ENCODE assay signal across 15 cellular contexts in genomic region chr3:33430061-33430460, GRCh38. TPM values are rescaled to one million over a fixed set of nuclear protein-coding genes. Genes with fewer than 3 reads are reported as not detected.
DNase-seq lines count a peak whose midpoint lies in the region; ATAC-seq and TF ChIP-seq lines count a peak whose summit lies in the region.
"Had no signal": no experiment of that assay in that cellular context is flagged by ENCODE, and none has a peak within 500 bp of the region (broad histone marks: within the 10 kb centered on the region; RNA-seq: fewer than 3 reads in every experiment).

No MANE protein-coding gene starts in this region.

- DNase-seq in CD14-positive monocyte (ENCODE audit: low spot score) (no peak), MM.1S (no peak), endodermal cell (no peak), NCI-H510A (lab: John Stamatoyannopoulos, UW) (no peak), DMS 273 (lab: John Stamatoyannopoulos, UW; ENCODE audit: unreplicated experiment) (no peak), right atrium auricular region (ENCODE audit: low spot score) (no peak)
- DNase-seq in activated CD4-positive, CD25-positive, alpha-beta regulatory T cell treated with anti-CD3 and anti-CD28 coated beads, Interleukin-2, amount 50 U/mL, for 72 hours, result no peak
- DNase-seq: activated CD8-positive, alpha-beta memory T cell treated with anti-CD3 and anti-CD28 coated beads for 24 hours; BE2C; NCI-H1417 treated with DMSO at 0.1 percent for 48 hours; NCI-H226; posterior cingulate gyrus; SJCRH30; testis had no signal

- peaks cover 0 to 3% (median 0%) of the 10 kb centered on the region in 7 donors for H3K9me3 Mint-ChIP-seq in CD14-positive monocyte
- H3K9me3 Mint-ChIP-seq in endodermal cell, result no peaks in the 10 kb centered on the region

- ATAC-seq in GM18498 (IDR thresholded peaks at IDR 0.05; ENCODE audit: unreplicated experiment), result peak; percentile 44

- H3K79me2 ChIP-seq in MM.1S (ENCODE audit: low read length), result peaks cover 99% of the 10 kb centered on the region

- H3K27me3 Mint-ChIP-seq in CD14-positive monocyte (ENCODE audit: low read depth in 3 of 3), result no peaks in the 10 kb centered on the region
- no peaks in the 10 kb centered on the region for H3K27me3 Mint-ChIP-seq in endodermal cell (ENCODE audit: insufficient read depth)

- 79% methylated on average over 1 of the region's 1 CpG; no CpG with 5 or more reads in 1 of the 2 experiments for WGBS in endodermal cell (ENCODE audit: insufficient coverage in 1 of 2, insufficient read length in 1 of 2), 2 experiments

- 0 out of 2 replicates have a peak, but pooled peaks cover 4% of the 10 kb centered on the region for H3F3A ChIP-seq in MM.1S (ENCODE audit: insufficient read depth, low read length)

- H3K9ac ChIP-seq in MM.1S (ENCODE audit: low read length) (no peak overlapping the region), endodermal cell (ENCODE audit: extremely low read depth, low read length, poor library complexity, severe bottlenecking) (no peak overlapping the region)

- H3K27ac Mint-ChIP-seq in CD14-positive monocyte (peak overlapping the region; percentile 78 to 97 (median 89)), endodermal cell (peak overlapping the region; percentile 50)

- H3K9me3 ChIP-seq in MM.1S (replicated peaks; ENCODE audit: insufficient read depth, low read length) (no peaks in the 10 kb centered on the region), endodermal cell (ENCODE audit: control insufficient read depth, low read length) (no peaks in the 10 kb centered on the region), right atrium auricular region (no peaks in the 10 kb centered on the region)
- H3K9me3 ChIP-seq: BE2C, SJCRH30, testis had no signal

- H3K4me3 Mint-ChIP-seq in CD14-positive monocyte (no peak overlapping the region), endodermal cell (no peak overlapping the region)

- H3K4me1 ChIP-seq in MM.1S (ENCODE audit: low read length) (peaks cover 27% of the 10 kb centered on the region), endodermal cell (ENCODE audit: control insufficient read depth, insufficient read depth, low read length) (peaks cover 13% of the 10 kb centered on the region), right atrium auricular region (peaks cover 0 to 60% of the 10 kb centered on the region in 2 donors)
- H3K4me1 ChIP-seq: BE2C, SJCRH30, testis had no signal

- H3K4me1 Mint-ChIP-seq in CD14-positive monocyte (peaks cover 86% of the 10 kb centered on the region), endodermal cell (peaks cover 62% of the 10 kb centered on the region)

- H3K27me3 ChIP-seq in MM.1S (replicated peaks; ENCODE audit: insufficient read depth, low read length) (no peaks in the 10 kb centered on the region), endodermal cell (ENCODE audit: control insufficient read depth, insufficient read depth, low read length, poor library complexity, severe bottlenecking) (no peaks in the 10 kb centered on the region), right atrium auricular region (no peaks in the 10 kb centered on the region)
- H3K27me3 ChIP-seq: BE2C, SJCRH30, testis had no signal

- TF ChIP-seq CTCF in CD14-positive monocyte (IDR thresholded peaks at IDR 0.05), result no peak
- TF ChIP-seq CTCF in MM.1S (IDR thresholded peaks at IDR 0.05; ENCODE audit: low read length), result no peak
- TF ChIP-seq CTCF in endodermal cell (conservative IDR thresholded peaks at IDR 0.05), result no peak
- no peak for TF ChIP-seq CTCF in right atrium auricular region (IDR thresholded peaks at IDR 0.05)

- no peaks in the 10 kb centered on the region for H3K9me2 ChIP-seq in MM.1S (replicated peaks; ENCODE audit: insufficient read depth, low read length)

- H3K27ac ChIP-seq in MM.1S (ENCODE audit: low read length) (no peak overlapping the region; the same call in 1 of the 2 replicates), endodermal cell (ENCODE audit: low read depth, low read length) (no peak overlapping the region), right atrium auricular region (no peak overlapping the region)
- H3K27ac ChIP-seq: SJCRH30, testis had no signal

- H2AFZ ChIP-seq in MM.1S (ENCODE audit: low read length), result no peak overlapping the region

- H3K4me2 ChIP-seq in MM.1S (ENCODE audit: low read depth, low read length), result peak overlapping the region; percentile 14; the same call in 1 of the 2 replicates

- H3K36me3 ChIP-seq in MM.1S (replicated peaks; ENCODE audit: insufficient read depth, low read length) (0 out of 2 replicates have a peak, but pooled peaks cover under 1% of the 10 kb centered on the region), endodermal cell (ENCODE audit: control insufficient read depth, insufficient read depth, low read length) (peaks cover 1% of the 10 kb centered on the region), right atrium auricular region (no peaks in the 10 kb centered on the region)
- H3K36me3 ChIP-seq: BE2C, SJCRH30 had no signal

- intact Hi-C loops in CD14-positive monocyte (cut with micrococcal nuclease), result loop anchor here in 1 of 2 donors (10.0 kb wide), 1 partner anchor 315 kb away; the partner anchor contains the start of gene CRTAP

- H4K20me1 ChIP-seq in MM.1S (ENCODE audit: insufficient read depth, low read length), result peaks cover 18% of the 10 kb centered on the region; the same call in 1 of the 2 replicates

- H3K4me3 ChIP-seq in MM.1S (ENCODE audit: low read length), result no peak overlapping the region
- no peak overlapping the region for H3K4me3 ChIP-seq in endodermal cell (ENCODE audit: low read length)
- H3K4me3 ChIP-seq in right atrium auricular region, result no peak overlapping the region
- H3K4me3 ChIP-seq: SJCRH30, testis had no signal

- H3K36me3 Mint-ChIP-seq in CD14-positive monocyte (peaks cover 3 to 13% of the 10 kb centered on the region in 2 donors), endodermal cell (ENCODE audit: low read depth) (peaks cover 2% of the 10 kb centered on the region)

RNA-seq across cellular contexts. Expression of gene UBP1, which starts 10.1 kb away (rescaled TPM):
- 1 to 10 TPM; 7.8 to 8.8 TPM for polyA plus RNA-seq in CD14-positive monocyte
- 10 to 100 TPM; 69.2 to 84.5 TPM for total RNA-seq in endodermal cell
- 65.8 TPM for polyA plus RNA-seq in endodermal cell (2013, experiment 1 of 2)
- 62.4 TPM for polyA plus RNA-seq in endodermal cell (2013, experiment 2 of 2)
- total RNA-seq in right atrium auricular region, result 10 to 100 TPM; 41.5 to 53.9 TPM
